Comparison of ENCODE assay signal across 30 cellular contexts in the genomic region with DNA sequence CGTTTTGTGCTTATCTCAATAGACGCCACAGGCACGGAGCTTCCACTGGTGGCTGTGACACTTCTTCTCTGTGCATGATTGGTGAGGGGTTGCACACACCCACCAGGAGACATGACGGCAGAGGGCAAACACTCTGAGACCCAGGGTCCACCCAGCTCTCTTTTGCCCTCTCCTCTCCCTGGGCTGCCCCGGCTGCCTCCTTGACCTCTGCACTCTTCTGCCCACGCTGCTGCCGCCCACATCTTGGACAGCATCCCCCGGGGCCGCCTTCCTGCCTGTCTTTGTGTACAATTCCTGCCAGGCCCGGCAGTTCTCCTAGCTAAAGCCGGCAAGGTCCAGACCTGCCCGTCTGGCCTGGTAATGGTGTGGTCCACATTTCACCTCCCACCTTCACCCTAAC. TPM values are rescaled to one million over a fixed set of nuclear protein-coding genes. Genes with fewer than 3 reads are reported as not detected.
DNase-seq lines count a peak whose midpoint lies in the region; ATAC-seq, FAIRE-seq and TF ChIP-seq lines count a peak whose summit lies in the region.
"Had no signal": no experiment of that assay in that cellular context is flagged by ENCODE, and none has a peak within 500 bp of the region (broad histone marks: within the 10 kb centered on the region; RNA-seq: fewer than 3 reads in every experiment).

No MANE protein-coding gene starts in this region.

- H2BK5ac ChIP-seq in H1 (ENCODE audit: low read depth, low read length), result no peak overlapping the region

- no peaks in the 10 kb centered on the region for H4K20me1 ChIP-seq in H1 (replicated peaks in 1 of 2; ENCODE audit: control insufficient read depth in 1 of 2, insufficient read depth in 2 of 2, low read length in 2 of 2)

- no peaks in the 10 kb centered on the region for H3K23me2 ChIP-seq in H1 (ENCODE audit: low read depth, low read length)

- no peaks in the 10 kb centered on the region for H3K9me3 Mint-ChIP-seq in activated naive CD4-positive, alpha-beta T cell treated with anti-CD3 and anti-CD28 coated beads for 36 hours
- H3K9me3 Mint-ChIP-seq: CD14-positive monocyte; CD8-positive, alpha-beta memory T cell; H9; HFFc6 had no signal

- H2AFZ ChIP-seq in H1 (ENCODE audit: low read length), result no peak overlapping the region
- H2AFZ ChIP-seq: GM23248 had no signal

- no peaks in the 10 kb centered on the region for H3K9me3 ChIP-seq in H1 (ENCODE audit: insufficient read depth in 2 of 2, low read depth in 1 of 2, low read length in 1 of 2)
- H3K9me3 ChIP-seq: BE2C had no signal

- no peak overlapping the region for H2AK5ac ChIP-seq in H1 (ENCODE audit: low read depth, low read length)

- no peak overlapping the region for H3K9ac ChIP-seq in H1 (replicated peaks in 1 of 4; ENCODE audit: extremely low read depth in 1 of 4, low read depth in 3 of 4, low read length in 3 of 4)
- H3K9ac ChIP-seq: GM23248 had no signal

- no peak for FAIRE-seq in H1 (lab: Jason Lieb, UNC)
- FAIRE-seq in urothelium cell line (lab: Jason Lieb, UNC), result peak; percentile 85
- FAIRE-seq: GM18507 had no signal

- H3K14ac ChIP-seq in H1 (ENCODE audit: insufficient read length), result no peak overlapping the region

- H3K4me1 ChIP-seq in H1 (replicated peaks in 1 of 4; ENCODE audit: control insufficient read depth in 3 of 4, insufficient read depth in 4 of 4, low read length in 3 of 4), result peaks cover 0 to 4% (median 1%) of the 10 kb centered on the region in 4 experiments; a peak in 3 of 7 replicates
- H3K4me1 ChIP-seq: BE2C had no signal

- no peak overlapping the region for H3K18ac ChIP-seq in H1 (ENCODE audit: extremely low read depth, low read length)

- H3K4me1 Mint-ChIP-seq in activated naive CD4-positive, alpha-beta T cell treated with anti-CD3 and anti-CD28 coated beads for 36 hours (ENCODE audit: low read depth), result no peaks in the 10 kb centered on the region
- H3K4me1 Mint-ChIP-seq: CD14-positive monocyte; CD8-positive, alpha-beta memory T cell had no signal

- no peaks in the 10 kb centered on the region for H3K36me3 Mint-ChIP-seq in activated naive CD4-positive, alpha-beta T cell treated with anti-CD3 and anti-CD28 coated beads for 36 hours (ENCODE audit: low read depth)
- H3K36me3 Mint-ChIP-seq: CD14-positive monocyte; CD8-positive, alpha-beta memory T cell had no signal

- H2BK12ac ChIP-seq in H1 (ENCODE audit: low read depth, low read length), result no peak overlapping the region

- H3K4me2 ChIP-seq in H1 (ENCODE audit: insufficient read depth in 1 of 2, low read depth in 2 of 2, low read length in 2 of 2), result no peak overlapping the region

- no peak for TF ChIP-seq CTCF in H1 (IDR thresholded peaks at IDR 0.05; ENCODE audit: control extremely low read depth in 1 of 3, insufficient read depth in 1 of 3, low read depth in 1 of 3, low read length in 3 of 3)

- DNase-seq in Right ventricle myocardium superior (no peak), cardiac septum (ENCODE audit: low spot score) (no peak), H1 (ENCODE audit: low read depth in 1 of 2, low spot score in 2 of 2) (no peak), mesenteric fat pad (ENCODE audit: low spot score) (peak; percentile 77), urothelium cell line (ENCODE audit: low spot score) (no peak)
- DNase-seq in activated naive CD4-positive, alpha-beta T cell treated with anti-CD3 and anti-CD28 coated beads for 36 hours, result no peak
- DNase-seq: BE2C; Calu3; CD8-positive, alpha-beta memory T cell; DND-41; GM23248; H9; HFFc6; Kasumi-1; NCI-H1092 treated with DMSO at 0.1 percent for 48 hours; NCI-H1436; NCI-H187; NCI-H2081 treated with DMSO at 0.1 percent for 48 hours; NCI-H2171; NCI-H226; NCI-H510A; NCI-H69; RPMI8226; SHP77 treated with DMSO at 0.1 percent for 48 hours had no signal

- H3K27me3 Mint-ChIP-seq in activated naive CD4-positive, alpha-beta T cell treated with anti-CD3 and anti-CD28 coated beads for 36 hours (ENCODE audit: low read depth), result no peaks in the 10 kb centered on the region

- TF ChIP-seq POLR2A in H1 (IDR thresholded peaks at IDR 0.05; ENCODE audit: control extremely low read depth in 1 of 2, low read depth in 2 of 2, low read length in 2 of 2), result no peak

- no peaks in the 10 kb centered on the region; a peak in 1 of 4 replicates for H3K79me2 ChIP-seq in H1 (ENCODE audit: control insufficient read depth in 1 of 2, insufficient read depth in 2 of 2, low read length in 2 of 2)

- no peak overlapping the region for H3K4ac ChIP-seq in H1 (replicated peaks; ENCODE audit: insufficient read length, low read depth, low read length)

- CTCF ChIA-PET in H1 (lab: Charles Lee; ENCODE audit: partially characterized antibody), result interaction anchor here (0.8 to 2.2 kb wide), 3 partner anchors 26 to 335 kb away, joined by 3 to 8 read pairs (median 3); no protein-coding TSS in a partner anchor
- CTCF ChIA-PET in activated naive CD4-positive, alpha-beta T cell treated with anti-CD3 and anti-CD28 coated beads for 36 hours (lab: Charles Lee), result no interaction called here

- H2BK120ac ChIP-seq in H1 (replicated peaks; ENCODE audit: low read depth, low read length), result no peak overlapping the region

- H3K27ac ChIP-seq in H1 (ENCODE audit: low read depth, low read length), result no peak overlapping the region
- H3K27ac ChIP-seq: 22Rv1, GM23248, HL-60 had no signal

- H3K36me3 ChIP-seq in H1 (ENCODE audit: control insufficient read depth in 2 of 4, insufficient read depth in 4 of 4, low read length in 3 of 4), result no peaks in the 10 kb centered on the region
- H3K36me3 ChIP-seq: BE2C had no signal

- ATAC-seq in Right ventricle myocardium superior (ENCODE audit: poor library complexity), result peak; percentile 12
- ATAC-seq in HG03354 (IDR thresholded peaks at IDR 0.05; ENCODE audit: poor library complexity, severe bottlenecking, unreplicated experiment), result no peak
- ATAC-seq in GM19395 (IDR thresholded peaks at IDR 0.05; ENCODE audit: unreplicated experiment), result no peak

- H4K91ac ChIP-seq in H1 (replicated peaks; ENCODE audit: insufficient read length, low read length), result peak overlapping the region; percentile 61

- H3K23ac ChIP-seq in H1 (ENCODE audit: insufficient read length), result no peak overlapping the region

- H3K27ac Mint-ChIP-seq in activated naive CD4-positive, alpha-beta T cell treated with anti-CD3 and anti-CD28 coated beads for 36 hours, result no peak overlapping the region
- H3K27ac Mint-ChIP-seq: CD14-positive monocyte; CD8-positive, alpha-beta memory T cell; H9; HFFc6 had no signal

- no peak for TF ChIP-seq EP300 in H1 (IDR thresholded peaks at IDR 0.05; ENCODE audit: borderline replicate concordance in 1 of 2, low read depth in 2 of 2, low read length in 2 of 2)

- H3K4me3 ChIP-seq in H1 (ENCODE audit: extremely low read depth in 1 of 4, insufficient read depth in 2 of 4, low read depth in 3 of 4, low read length in 4 of 4), result no peak overlapping the region
- H3K4me3 ChIP-seq: GM23248 had no signal

- 91% methylated on average over 12 of the region's 12 CpGs; no CpG with 5 or more reads in 1 of the 2 experiments for WGBS in H1 (ENCODE audit: extremely low coverage in 1 of 2, insufficient coverage in 1 of 2, insufficient read length in 1 of 2, insufficient replicate concordance in 2 of 2, low coverage in 1 of 2, low lambda C conversion rate in 2 of 2, missing lambda C conversion rate in 1 of 2), 2 experiments

- H3K79me1 ChIP-seq in H1 (ENCODE audit: low read depth, low read length), result no peaks in the 10 kb centered on the region

- no peaks in the 10 kb centered on the region for H3K27me3 ChIP-seq in H1 (replicated peaks in 1 of 4; ENCODE audit: control insufficient read depth in 3 of 4, extremely low read depth in 1 of 4, insufficient read depth in 3 of 4, low read length in 3 of 4)
- H3K27me3 ChIP-seq: BE2C had no signal

- no peak overlapping the region for H4K5ac ChIP-seq in H1 (ENCODE audit: insufficient read length, low read depth, low read length)

- H3K4me3 Mint-ChIP-seq in activated naive CD4-positive, alpha-beta T cell treated with anti-CD3 and anti-CD28 coated beads for 36 hours, result no peak overlapping the region
- H3K4me3 Mint-ChIP-seq: CD14-positive monocyte; CD8-positive, alpha-beta memory T cell; H9; HFFc6 had no signal

- POLR2A ChIA-PET in H1 (lab: Charles Lee; ENCODE audit: partially characterized antibody), result interaction anchor here (0.9 to 1.0 kb wide), 2 partner anchors 45 to 159 kb away, joined by 3 read pairs; a partner anchor contains a TSS

- no peak overlapping the region for H2BK15ac ChIP-seq in H1 (ENCODE audit: low read length)

- H2BK20ac ChIP-seq in H1 (ENCODE audit: low read length), result no peak overlapping the region

- no peak for TF ChIP-seq RAD21 in H1 (IDR thresholded peaks at IDR 0.05 in 1 of 2, conservative IDR thresholded peaks at IDR 0.05 in 1 of 2; ENCODE audit: low read depth in 2 of 2, low read length in 2 of 2)

- no peak overlapping the region for H3K56ac ChIP-seq in H1 (replicated peaks; ENCODE audit: insufficient read length, low read depth, low read length)

- H4K8ac ChIP-seq in H1 (ENCODE audit: extremely low read depth, insufficient read depth, low read length), result no peak overlapping the region

- intact Hi-C loops in Right ventricle myocardium superior (cut with DNase I), result no loop called here
- intact Hi-C loops in cardiac septum (cut with DNase I), result no loop called here
- intact Hi-C loops in activated naive CD4-positive, alpha-beta T cell treated with anti-CD3 and anti-CD28 coated beads for 36 hours (cut with micrococcal nuclease), result no loop called here

TF ChIP-seq in H1, 55 proteins besides CTCF, POLR2A, EP300 and RAD21 (continues in another document):
- no peak for TF ChIP-seq SP1 (IDR thresholded peaks at IDR 0.05; ENCODE audit: low read depth, low read length)
- TF ChIP-seq BCL11A (IDR thresholded peaks at IDR 0.05; ENCODE audit: low read depth in 2 of 2, low read length in 2 of 2), result no peak
- TF ChIP-seq CHD1 (IDR thresholded peaks at IDR 0.05; ENCODE audit: low read depth, low read length), result no peak
- no peak for TF ChIP-seq SAP30 (IDR thresholded peaks at IDR 0.05; ENCODE audit: insufficient read depth, insufficient replicate concordance, low read length)
- TF ChIP-seq TCF12 (IDR thresholded peaks at IDR 0.05; ENCODE audit: low read depth, low read length), result no peak

RNA-seq across cellular contexts. Expression of a gene that starts 44.7 kb away (rescaled TPM):
- total RNA-seq in Right ventricle myocardium superior (25.0 TPM), cardiac septum (36.5 TPM), mesenteric fat pad (0.64 TPM)
- total RNA-seq in H1 (2021; fragmentation: NEBNext Ultra II Directional; extraction: Animal tissue kit (Norgen Biotek cat#: 25700)), result 0.08 and 0.19 TPM in 2 replicates
- 0.03 TPM in 1 of 2 replicates, not detected in the other for polyA plus RNA-seq in H1 (2011; rRNA removed)
- polyA plus RNA-seq in H1 (2011; cell fraction: cytosol; rRNA removed), result 0.08 TPM
- polyA plus RNA-seq in H1 (2011; cell fraction: nucleus; rRNA removed), result 0.19 TPM
- 0.06 TPM in 1 of 4 replicates, not detected in the others for polyA plus RNA-seq in H1 (2012, experiment 1 of 2)
- not detected for polyA plus RNA-seq in H1 (2012, experiment 2 of 2)
- 0.16 TPM for polyA plus RNA-seq in H1 (2013, experiment 1 of 2)
- polyA plus RNA-seq in H1 (2013, experiment 2 of 2), result 0.07 TPM
- polyA minus RNA-seq in H1 (2011; rRNA and poly(A)+ RNA removed), result 0.22 and 0.49 TPM in 2 replicates
- not detected for polyA minus RNA-seq in H1 (2011; cell fraction: cytosol; rRNA and poly(A)+ RNA removed)
- 0.40 TPM for polyA minus RNA-seq in H1 (2011; cell fraction: nucleus; rRNA and poly(A)+ RNA removed)
- under 1 TPM; 0.29 to 0.47 TPM for total RNA-seq in activated naive CD4-positive, alpha-beta T cell treated with anti-CD3 and anti-CD28 coated beads for 36 hours
- total RNA-seq: H9 had no signal

Comparison
In these comparisons a context has a peak if more than half of its experiments do, and no peak if none do; other contexts are left out.
1. RNA of a gene that starts 44.7 kb away (total RNA-seq): 36.5 TPM in cardiac septum (single experiment) and 25.0 TPM in Right ventricle myocardium superior (single experiment); 0.64 TPM in mesenteric fat pad (single experiment), 0.29 to 0.47 TPM in activated naive CD4-positive, alpha-beta T cell treated with anti-CD3 and anti-CD28 coated beads for 36 hours and 0.08 to 0.19 TPM in H1; every median in the first group is over 10 times any median in the second.